20 cellular contexts compared by ENCODE assay signal in the genomic region with DNA sequence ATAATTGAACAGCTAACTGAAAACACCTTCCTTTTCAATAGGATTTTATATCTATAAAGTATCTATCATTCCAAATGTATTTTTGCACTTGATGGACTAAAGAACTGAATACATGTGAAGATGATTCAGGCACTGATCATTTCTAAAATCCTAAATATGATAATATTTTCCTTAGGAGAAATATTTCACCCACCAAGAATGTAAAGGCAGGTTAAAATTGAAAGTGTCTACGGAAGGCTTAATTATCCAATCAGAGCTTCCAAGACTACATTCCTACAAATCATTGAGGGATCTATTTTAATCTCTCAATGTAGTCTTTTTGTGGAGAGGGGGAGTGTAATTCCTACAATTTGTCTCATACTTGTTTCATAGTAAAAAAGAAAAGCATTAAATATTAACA.
"Had no signal": no experiment of that assay in that cellular context is flagged by ENCODE, and none has a peak within 500 bp of the region (broad histone marks: within the 10 kb centered on the region; RNA-seq: fewer than 3 reads in every experiment).

No MANE protein-coding gene starts in this region.

- H3K4me1 ChIP-seq: breast epithelium had no signal

- H3K27ac Mint-ChIP-seq: activated naive CD4-positive, alpha-beta T cell treated with anti-CD3 and anti-CD28 coated beads for 36 hours; dendritic cell treated with granulocyte-macrophage colony-stimulating factor and Interleukin-4, amounts not matched to agents 40 ng/mL and 50 ng/mL, for 4 days; stimulated activated naive B cell treated with anti-CD40 and anti-IgM and Interleukin-4, amounts not matched to agents 10 μg/mL and 1 μg/mL and 100 μg/mL, for 72 hours; T-helper 1 cell treated with Interleukin-12 subunit alpha and Interleukin-12 subunit beta and Interleukin-4 antibody, amounts not matched to agents 30 μg/mL and 1 μg/mL, for 36 hours had no signal

- H3K9me3 Mint-ChIP-seq: activated naive CD4-positive, alpha-beta T cell treated with anti-CD3 and anti-CD28 coated beads for 36 hours; activated T-cell treated with anti-CD3 and anti-CD28 coated beads, Interleukin-2, amount 50 U/mL, for 4 hours; dendritic cell treated with granulocyte-macrophage colony-stimulating factor and Interleukin-4, amounts not matched to agents 40 ng/mL and 50 ng/mL, for 4 days; natural killer cell; stimulated activated naive B cell treated with anti-CD40 and anti-IgM and Interleukin-4, amounts not matched to agents 10 μg/mL and 1 μg/mL and 100 μg/mL, for 72 hours; T-helper 1 cell treated with Interleukin-12 subunit alpha and Interleukin-12 subunit beta and Interleukin-4 antibody, amounts not matched to agents 30 μg/mL and 1 μg/mL, for 36 hours had no signal

- H3K9me3 ChIP-seq: ascending aorta, breast epithelium, esophagus muscularis mucosa, gastroesophageal sphincter, lower lobe of right lung, sigmoid colon, thyroid gland had no signal

- H3K27ac ChIP-seq: ascending aorta, breast epithelium, esophagus muscularis mucosa, gastroesophageal sphincter, lower lobe of right lung, sigmoid colon, thyroid gland had no signal

- H3K36me3 ChIP-seq: ascending aorta, breast epithelium, esophagus muscularis mucosa, gastroesophageal sphincter, lower lobe of right lung, sigmoid colon, thyroid gland had no signal

- H3K4me3 Mint-ChIP-seq: activated naive CD4-positive, alpha-beta T cell treated with anti-CD3 and anti-CD28 coated beads for 36 hours; activated T-cell treated with anti-CD3 and anti-CD28 coated beads, Interleukin-2, amount 50 U/mL, for 4 hours; dendritic cell treated with granulocyte-macrophage colony-stimulating factor and Interleukin-4, amounts not matched to agents 40 ng/mL and 50 ng/mL, for 4 days; stimulated activated naive B cell treated with anti-CD40 and anti-IgM and Interleukin-4, amounts not matched to agents 10 μg/mL and 1 μg/mL and 100 μg/mL, for 72 hours; T-helper 1 cell treated with Interleukin-12 subunit alpha and Interleukin-12 subunit beta and Interleukin-4 antibody, amounts not matched to agents 30 μg/mL and 1 μg/mL, for 36 hours had no signal

- ATAC-seq: activated T-cell treated with anti-CD3 and anti-CD28 coated beads, Interleukin-2, amount 50 U/mL, for 4 hours; gastroesophageal sphincter; left colon; lower lobe of right lung; natural killer cell; stimulated activated naive B cell treated with anti-CD40 and anti-IgM and Interleukin-4, amounts not matched to agents 10 μg/mL and 1 μg/mL and 100 μg/mL, for 72 hours had no signal

- H3K27me3 Mint-ChIP-seq: stimulated activated naive B cell treated with anti-CD40 and anti-IgM and Interleukin-4, amounts not matched to agents 10 μg/mL and 1 μg/mL and 100 μg/mL, for 72 hours had no signal

- H3K4me3 ChIP-seq: ascending aorta, breast epithelium, esophagus muscularis mucosa, gastroesophageal sphincter, lower lobe of right lung, sigmoid colon, thyroid gland had no signal

- DNase-seq: activated CD4-positive, alpha-beta T cell treated with anti-CD3 and anti-CD28 coated beads, Interleukin-2, amount 50 U/mL, for 1 hour; activated CD4-positive, CD25-positive, alpha-beta regulatory T cell treated with anti-CD3 and anti-CD28 coated beads, Interleukin-2, amount 50 U/mL, for 72 hours; activated CD8-positive, alpha-beta memory T cell treated with anti-CD3 and anti-CD28 coated beads, Interleukin-2, amount 50 U/mL, for 4 hours; activated naive CD4-positive, alpha-beta T cell treated with anti-CD3 and anti-CD28 coated beads for 36 hours; activated T-cell treated with anti-CD3 and anti-CD28 coated beads, Interleukin-2, amount 50 U/mL, for 4 hours; cerebellar nuclear complex; effector CD8-positive, alpha-beta T cell; left colon; lower lobe of right lung; natural killer cell; posterior cingulate gyrus; sigmoid colon; stimulated activated naive B cell treated with anti-CD40 and anti-IgM and Interleukin-4, amounts not matched to agents 10 μg/mL and 1 μg/mL and 100 μg/mL, for 72 hours; thyroid gland had no signal

- H3K27me3 ChIP-seq: ascending aorta, breast epithelium, thyroid gland had no signal

- H3K36me3 Mint-ChIP-seq: natural killer cell had no signal
